ENCODE assay signal across 8 cellular contexts in the genomic region with DNA sequence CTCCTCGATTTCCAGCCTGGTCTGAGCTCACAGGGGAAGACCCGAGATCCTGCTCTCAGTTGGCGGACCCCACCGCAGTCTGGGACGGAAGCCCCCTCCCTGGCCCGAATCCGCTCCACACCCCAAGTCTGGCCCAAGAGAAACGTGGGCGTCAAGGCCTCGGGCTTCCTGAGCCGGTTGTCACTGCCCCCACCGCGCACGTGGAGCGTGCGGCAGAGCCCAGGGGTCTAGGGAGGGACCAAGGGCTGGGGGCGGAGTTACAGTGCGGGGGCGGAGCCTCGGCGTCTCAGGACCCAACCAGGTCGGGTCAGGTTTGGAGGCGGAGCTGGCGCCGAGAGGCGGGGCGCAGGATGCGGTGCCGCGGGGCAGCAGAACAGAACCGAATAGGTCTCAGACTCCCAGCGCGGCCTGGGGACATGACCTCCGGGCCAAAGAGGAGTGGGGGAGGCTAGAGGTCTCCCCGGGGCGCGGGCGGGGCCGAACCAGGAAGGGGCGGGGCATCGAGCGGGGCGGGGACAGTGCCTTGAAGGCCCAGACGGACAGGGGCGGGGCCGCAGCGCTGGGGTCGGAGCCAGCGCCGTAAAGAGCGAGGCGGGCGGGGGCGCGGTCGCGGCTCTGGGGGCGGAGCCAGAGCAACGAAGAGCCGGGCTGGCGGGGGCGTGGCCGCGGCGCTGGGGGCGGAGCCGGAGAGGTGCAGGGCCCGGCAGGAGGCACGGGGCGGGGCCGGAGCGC. TPM values are rescaled to one million over a fixed set of nuclear protein-coding genes. Genes with fewer than 3 reads are reported as not detected.
DNase-seq lines count a peak whose midpoint lies in the region; ATAC-seq and TF ChIP-seq lines count a peak whose summit lies in the region.

No MANE protein-coding gene starts in this region.

- DNase-seq in GDM1 (lab: John Stamatoyannopoulos, UW) (peak; percentile 83), MV-4-11 (lab: John Stamatoyannopoulos, UW) (peak; percentile 93), SKM-1 treated with dmso at 0.1 percent for 144 hours (lab: John Stamatoyannopoulos, UW; ENCODE audit: unreplicated experiment) (peak; percentile 92), cardiac muscle cell (ENCODE audit: low read depth in 1 of 2, low spot score in 1 of 2) (peak; percentile 97 to 98), tibial artery (peak; percentile 95 to 97)
- peak; percentile 100 for DNase-seq in activated naive CD8-positive, alpha-beta T cell treated with anti-CD3 and anti-CD28 coated beads, Interleukin-2, amount 50 U/mL, for 24 hours

- H3K36me3 ChIP-seq in HEK293 (ENCODE audit: control insufficient read depth in 2 of 2, insufficient read depth in 1 of 2, low read length in 2 of 2) (no peaks in the 10 kb centered on the region), cardiac muscle cell (no peaks in the 10 kb centered on the region), parathyroid adenoma (ENCODE audit: control insufficient read depth, insufficient read depth, low read length) (no peaks in the 10 kb centered on the region), tibial artery (no peaks in the 10 kb centered on the region)

- intact Hi-C loops in tibial artery (cut with DNase I; ENCODE audit: low total_unique reads) = no loop called here

- H3K4me1 Mint-ChIP-seq in activated naive CD8-positive, alpha-beta T cell treated with anti-CD3 and anti-CD28 coated beads, Interleukin-2, amount 50 U/mL, for 24 hours = peaks cover 30% of the 10 kb centered on the region

- H3K27ac ChIP-seq in HEK293 (ENCODE audit: extremely low read depth, low read depth, low read length) = no peak overlapping the region
- peak overlapping the region; percentile 82 for H3K27ac ChIP-seq in cardiac muscle cell
- H3K27ac ChIP-seq in parathyroid adenoma = peak overlapping the region; percentile 69
- peak overlapping the region; percentile 33 to 44 for H3K27ac ChIP-seq in tibial artery

- peak overlapping the region; percentile 86 for H3K27ac Mint-ChIP-seq in activated naive CD8-positive, alpha-beta T cell treated with anti-CD3 and anti-CD28 coated beads, Interleukin-2, amount 50 U/mL, for 24 hours

- H3K36me3 Mint-ChIP-seq in activated naive CD8-positive, alpha-beta T cell treated with anti-CD3 and anti-CD28 coated beads, Interleukin-2, amount 50 U/mL, for 24 hours (ENCODE audit: low read depth) = no peaks in the 10 kb centered on the region

- H2AFZ ChIP-seq in parathyroid adenoma = peak overlapping the region; percentile 86

- H3K27me3 ChIP-seq in cardiac muscle cell (no peaks in the 10 kb centered on the region), parathyroid adenoma (ENCODE audit: control insufficient read depth, insufficient read depth, low read length) (no peaks in the 10 kb centered on the region), tibial artery (peaks cover 0 to 26% of the 10 kb centered on the region in 2 donors)

- peaks cover 11% of the 10 kb centered on the region for H3K79me2 ChIP-seq in parathyroid adenoma

- TF ChIP-seq CTCF in HEK293 (tag by site-specific recombination; IDR thresholded peaks at IDR 0.05) = no peak
- TF ChIP-seq CTCF in cardiac muscle cell (IDR thresholded peaks at IDR 0.05; ENCODE audit: low read depth, low read length) = no peak
- no peak for TF ChIP-seq CTCF in parathyroid adenoma (IDR thresholded peaks at IDR 0.05)
- TF ChIP-seq CTCF in tibial artery (IDR thresholded peaks at IDR 0.05) = no peak

- H3K4me1 ChIP-seq in HEK293 (ENCODE audit: control insufficient read depth, insufficient read depth, low read length) = peaks cover 5% of the 10 kb centered on the region; the same call in 1 of the 2 replicates
- H3K4me1 ChIP-seq in cardiac muscle cell (ENCODE audit: low read depth) = peaks cover 7% of the 10 kb centered on the region
- peaks cover 18% of the 10 kb centered on the region for H3K4me1 ChIP-seq in parathyroid adenoma
- peaks cover 0 to 38% (median 30%) of the 10 kb centered on the region in 4 donors for H3K4me1 ChIP-seq in tibial artery

- peak overlapping the region; percentile 58 for H3K4me2 ChIP-seq in parathyroid adenoma (ENCODE audit: low read length)

- peak overlapping the region; percentile 46 for H3K9ac ChIP-seq in parathyroid adenoma

- no peaks in the 10 kb centered on the region for H3K9me3 Mint-ChIP-seq in activated naive CD8-positive, alpha-beta T cell treated with anti-CD3 and anti-CD28 coated beads, Interleukin-2, amount 50 U/mL, for 24 hours

- peak overlapping the region; percentile 76 for H3K4me3 Mint-ChIP-seq in activated naive CD8-positive, alpha-beta T cell treated with anti-CD3 and anti-CD28 coated beads, Interleukin-2, amount 50 U/mL, for 24 hours

- H3K27me3 Mint-ChIP-seq in activated naive CD8-positive, alpha-beta T cell treated with anti-CD3 and anti-CD28 coated beads, Interleukin-2, amount 50 U/mL, for 24 hours = no peaks in the 10 kb centered on the region

- CTCF ChIA-PET in HEK293 (lab: Yijun Ruan, JAX) = interaction anchor here (1.1 to 1.4 kb wide), 2 partner anchors 52 to 86 kb away, joined by 3 to 4 read pairs; no protein-coding TSS in a partner anchor

- H3K4me3 ChIP-seq in HEK293 (ENCODE audit: low read depth, low read length) = peak overlapping the region; percentile 57
- H3K4me3 ChIP-seq in cardiac muscle cell = peak overlapping the region; percentile 47
- H3K4me3 ChIP-seq in parathyroid adenoma (ENCODE audit: low read depth, low read length) = peak overlapping the region; percentile 42
- H3K4me3 ChIP-seq in tibial artery = peak overlapping the region; percentile 48 to 64

- POLR2A ChIA-PET in HEK293 (lab: Yijun Ruan, JAX) = interaction anchor here (0.6 to 1.8 kb wide), 3 partner anchors 9 to 84 kb away, joined by 3 to 5 read pairs (median 3); no protein-coding TSS in a partner anchor

- peak; percentile 44 for ATAC-seq in activated naive CD8-positive, alpha-beta T cell treated with anti-CD3 and anti-CD28 coated beads, Interleukin-2, amount 50 U/mL, for 24 hours

- no peaks in the 10 kb centered on the region for H3K9me3 ChIP-seq in HEK293 (ENCODE audit: control insufficient read depth, insufficient read depth, low read depth, low read length)
- no peaks in the 10 kb centered on the region for H3K9me3 ChIP-seq in cardiac muscle cell (ENCODE audit: low read depth)
- H3K9me3 ChIP-seq in parathyroid adenoma (ENCODE audit: control insufficient read depth, low read length) = no peaks in the 10 kb centered on the region
- H3K9me3 ChIP-seq in tibial artery = no peaks in the 10 kb centered on the region

TF ChIP-seq in HEK293, 187 proteins besides CTCF, POLR2A, EP300 and RAD21 (continues in another document):
- TF ChIP-seq, protein P1, sequence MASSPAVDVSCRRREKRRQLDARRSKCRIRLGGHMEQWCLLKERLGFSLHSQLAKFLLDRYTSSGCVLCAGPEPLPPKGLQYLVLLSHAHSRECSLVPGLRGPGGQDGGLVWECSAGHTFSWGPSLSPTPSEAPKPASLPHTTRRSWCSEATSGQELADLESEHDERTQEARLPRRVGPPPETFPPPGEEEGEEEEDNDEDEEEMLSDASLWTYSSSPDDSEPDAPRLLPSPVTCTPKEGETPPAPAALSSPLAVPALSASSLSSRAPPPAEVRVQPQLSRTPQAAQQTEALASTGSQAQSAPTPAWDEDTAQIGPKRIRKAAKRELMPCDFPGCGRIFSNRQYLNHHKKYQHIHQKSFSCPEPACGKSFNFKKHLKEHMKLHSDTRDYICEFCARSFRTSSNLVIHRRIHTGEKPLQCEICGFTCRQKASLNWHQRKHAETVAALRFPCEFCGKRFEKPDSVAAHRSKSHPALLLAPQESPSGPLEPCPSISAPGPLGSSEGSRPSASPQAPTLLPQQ (tag by site-specific recombination; IDR thresholded peaks at IDR 0.05) = peak; percentile 97
- TF ChIP-seq ZNF2 (tag by site-specific recombination; IDR thresholded peaks at IDR 0.05) = no peak
- TF ChIP-seq ZNF10 (tag by site-specific recombination; IDR thresholded peaks at IDR 0.05) = no peak
- no peak for TF ChIP-seq ZBTB7A (tag by site-specific recombination; IDR thresholded peaks at IDR 0.05; ENCODE audit: low read depth)
- no peak for TF ChIP-seq ZNF211 (tag by site-specific recombination; IDR thresholded peaks at IDR 0.05; ENCODE audit: low read depth)
- no peak for TF ChIP-seq ZNF707 (tag by site-specific recombination; IDR thresholded peaks at IDR 0.05)
- TF ChIP-seq, protein P2, sequence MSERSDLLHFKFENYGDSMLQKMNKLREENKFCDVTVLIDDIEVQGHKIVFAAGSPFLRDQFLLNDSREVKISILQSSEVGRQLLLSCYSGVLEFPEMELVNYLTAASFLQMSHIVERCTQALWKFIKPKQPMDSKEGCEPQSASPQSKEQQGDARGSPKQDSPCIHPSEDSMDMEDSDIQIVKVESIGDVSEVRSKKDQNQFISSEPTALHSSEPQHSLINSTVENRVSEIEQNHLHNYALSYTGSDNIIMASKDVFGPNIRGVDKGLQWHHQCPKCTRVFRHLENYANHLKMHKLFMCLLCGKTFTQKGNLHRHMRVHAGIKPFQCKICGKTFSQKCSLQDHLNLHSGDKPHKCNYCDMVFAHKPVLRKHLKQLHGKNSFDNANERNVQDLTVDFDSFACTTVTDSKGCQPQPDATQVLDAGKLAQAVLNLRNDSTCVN (tag by site-specific recombination; optimal IDR thresholded peaks at IDR 0.05) = peak; percentile 42
- no peak for TF ChIP-seq ZSCAN30 (tag by site-specific recombination; IDR thresholded peaks at IDR 0.05)
- TF ChIP-seq, protein P3, sequence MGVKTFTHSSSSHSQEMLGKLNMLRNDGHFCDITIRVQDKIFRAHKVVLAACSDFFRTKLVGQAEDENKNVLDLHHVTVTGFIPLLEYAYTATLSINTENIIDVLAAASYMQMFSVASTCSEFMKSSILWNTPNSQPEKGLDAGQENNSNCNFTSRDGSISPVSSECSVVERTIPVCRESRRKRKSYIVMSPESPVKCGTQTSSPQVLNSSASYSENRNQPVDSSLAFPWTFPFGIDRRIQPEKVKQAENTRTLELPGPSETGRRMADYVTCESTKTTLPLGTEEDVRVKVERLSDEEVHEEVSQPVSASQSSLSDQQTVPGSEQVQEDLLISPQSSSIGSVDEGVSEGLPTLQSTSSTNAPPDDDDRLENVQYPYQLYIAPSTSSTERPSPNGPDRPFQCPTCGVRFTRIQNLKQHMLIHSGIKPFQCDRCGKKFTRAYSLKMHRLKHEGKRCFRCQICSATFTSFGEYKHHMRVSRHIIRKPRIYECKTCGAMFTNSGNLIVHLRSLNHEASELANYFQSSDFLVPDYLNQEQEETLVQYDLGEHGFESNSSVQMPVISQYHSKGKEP (tag by site-specific recombination; IDR thresholded peaks at IDR 0.05) = no peak
- TF ChIP-seq ZNF133 (tag by site-specific recombination; IDR thresholded peaks at IDR 0.05) = no peak
- no peak for TF ChIP-seq KLF7 (tag by site-specific recombination; IDR thresholded peaks at IDR 0.05; ENCODE audit: borderline replicate concordance)
- peak; percentile 65; the same call in 1 of the 2 replicates for TF ChIP-seq EGR2 (tag by site-specific recombination; IDR thresholded peaks at IDR 0.05; ENCODE audit: low read depth)
- TF ChIP-seq SP7 (tag by site-specific recombination; IDR thresholded peaks at IDR 0.05) = no peak
- no peak for TF ChIP-seq ZNF174 (tag by site-specific recombination; IDR thresholded peaks at IDR 0.05)
- TF ChIP-seq ZSCAN16 (tag by site-specific recombination; IDR thresholded peaks at IDR 0.05) = no peak
- TF ChIP-seq ZNF654 (tag by site-specific recombination; IDR thresholded peaks at IDR 0.05; ENCODE audit: low read depth) = no peak

RNA-seq across cellular contexts. Expression of a gene that starts 0.4 kb away (rescaled TPM):
- total RNA-seq in cardiac muscle cell = 9.4 and 11.9 TPM in 2 replicates
- polyA plus RNA-seq in cardiac muscle cell = 7.6 and 8.3 TPM in 2 replicates
